8 cellular contexts compared by ENCODE assay signal in the genomic region with DNA sequence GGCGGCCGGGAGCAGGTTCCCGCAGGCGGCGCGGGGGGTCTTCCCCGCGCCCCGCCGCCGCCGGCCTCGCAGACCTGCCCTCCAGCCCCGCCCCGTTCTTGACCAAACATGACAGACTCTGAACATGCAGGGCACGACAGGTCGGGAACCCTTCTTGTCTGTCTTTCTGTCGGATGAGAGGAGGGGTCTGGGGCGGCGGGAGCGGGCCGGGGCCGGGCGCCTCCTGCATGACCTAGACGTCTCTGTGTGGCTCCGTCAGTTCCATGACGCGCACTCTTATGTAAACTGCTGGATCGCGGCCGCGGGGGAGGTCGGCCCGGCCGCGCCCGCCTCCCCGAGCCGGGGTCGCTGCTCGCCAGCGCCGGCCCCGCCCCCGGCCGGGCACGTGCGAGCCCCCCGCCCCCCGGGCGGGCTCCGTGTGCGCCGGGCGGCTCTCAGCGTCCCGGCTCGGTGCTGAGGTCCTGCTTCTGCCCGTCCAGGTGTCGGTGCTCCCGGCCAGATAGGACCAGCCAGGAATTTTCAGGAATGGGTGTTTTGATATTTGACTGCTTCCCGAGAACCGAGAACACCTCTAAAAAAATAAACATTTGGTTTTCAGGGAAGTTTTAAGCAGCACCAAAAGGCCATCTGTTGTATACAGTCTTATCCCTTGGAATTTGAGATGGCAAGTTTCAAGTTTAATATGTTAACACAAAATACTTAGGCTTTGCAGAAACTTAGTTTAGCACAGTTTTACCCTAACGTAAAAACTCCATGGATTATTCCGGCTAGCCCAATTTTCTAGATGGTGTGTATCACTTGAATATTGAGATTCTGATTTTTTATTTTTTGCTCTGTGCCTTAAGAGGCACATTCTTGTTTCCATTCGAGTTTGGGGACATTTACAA. TPM values are rescaled to one million over a fixed set of nuclear protein-coding genes. Genes with fewer than 3 reads are reported as not detected.
DNase-seq lines count a peak whose midpoint lies in the region; ATAC-seq and TF ChIP-seq lines count a peak whose summit lies in the region.

No MANE protein-coding gene starts in this region.

- H3K9me3 ChIP-seq in right cardiac atrium (ENCODE audit: control insufficient read depth, low read length), result no peaks in the 10 kb centered on the region
- H3K9me3 ChIP-seq in uterus, result no peaks in the 10 kb centered on the region

- H3K27ac ChIP-seq in angular gyrus (ENCODE audit: low read depth, low read length) (peak overlapping the region; percentile 100), right cardiac atrium (ENCODE audit: low read length) (peak overlapping the region; percentile 99), uterus (peak overlapping the region; percentile 100)

- WGBS in right cardiac atrium, result under 1% methylated on average over 66 of the region's 66 CpGs

- peak; percentile 74 to 85 for TF ChIP-seq POLR2A in uterus (IDR thresholded peaks at IDR 0.05)

- H3K4me1 ChIP-seq in right cardiac atrium (ENCODE audit: control insufficient read depth, insufficient read depth, low read length) (no peaks in the 10 kb centered on the region), uterus (peaks cover 0 to 13% of the 10 kb centered on the region in 2 donors)

- peak; percentile 46 for ATAC-seq in HG02840 (IDR thresholded peaks at IDR 0.05; ENCODE audit: low FRiP score, unreplicated experiment)
- peak; percentile 93 for ATAC-seq in right cardiac atrium

- in situ Hi-C loops in GM13977 (cut with MboI; ENCODE audit: low pct_unique_long_range_greater_than_20kb, low sequenced_read_pairs, unreplicated experiment), result no loop called here

- intact Hi-C loops in right cardiac atrium (cut with DNase I) (no loop called here), uterus (cut with DNase I; ENCODE audit: low total_unique reads) (no loop called here)

- H3K36me3 ChIP-seq in uterus, result no peaks in the 10 kb centered on the region

- DNase-seq in GM13977 (ENCODE audit: low spot score) (peak; percentile 84), NCI-H146 (lab: John Stamatoyannopoulos, UW) (peak; percentile 94), T-helper 2 cell (peak; percentile 52 to 88 (median 72)), right cardiac atrium (peak; percentile 91 to 96 (median 96)), putamen (ENCODE audit: low spot score) (peak; percentile 85), uterus (peak; percentile 90 to 91)

- TF ChIP-seq CTCF in GM13977 (IDR thresholded peaks at IDR 0.05; ENCODE audit: extremely low read depth, insufficient read depth, missing control alignments), result no peak
- TF ChIP-seq CTCF in uterus (IDR thresholded peaks at IDR 0.05), result no peak

- H3K4me3 ChIP-seq in right cardiac atrium (ENCODE audit: low read length) (peak overlapping the region; percentile 91), uterus (peak overlapping the region; percentile 84 to 95)

- H3K27me3 ChIP-seq in right cardiac atrium (ENCODE audit: control insufficient read depth, insufficient read depth) (no peaks in the 10 kb centered on the region), uterus (no peaks in the 10 kb centered on the region)

RNA-seq across cellular contexts. Expression of a gene that starts 0.7 kb away (rescaled TPM):
- total RNA-seq in right cardiac atrium (10 to 100 TPM; 19.9 to 30.4 (median 23.9) TPM), uterus (10 to 100 TPM in 3 of 4 donors, 1 to 10 TPM in 1; 4.9 to 41.0 (median 12.8) TPM)
- 4.2 TPM for polyA plus RNA-seq in right cardiac atrium

RNA-seq across cellular contexts. Expression of a gene that starts 21.3 kb away (rescaled TPM):
- total RNA-seq in right cardiac atrium (10 to 100 TPM in 3 of 4 donors, 1 to 10 TPM in 1; 6.0 to 17.2 (median 12.1) TPM), uterus (10 to 100 TPM in 2 of 4 donors, 1 to 10 TPM in 2; 1.8 to 42.0 (median 10.2) TPM)
- polyA plus RNA-seq in right cardiac atrium, result 6.9 TPM

Comparison
In these comparisons a context has a peak if more than half of its experiments do, and no peak if none do; other contexts are left out.
1. Peak in every context shown above with its lines: DNase-seq, ATAC-seq, H3K4me3 ChIP-seq and H3K27ac ChIP-seq.